ENCODE assay signal across 26 cellular contexts in genomic region chr18:63447066-63447465, GRCh38. TPM values are rescaled to one million over a fixed set of nuclear protein-coding genes. Genes with fewer than 3 reads are reported as not detected.
"Had no signal": no experiment of that assay in that cellular context is flagged by ENCODE, and none has a peak within 500 bp of the region (broad histone marks: within the 10 kb centered on the region; RNA-seq: fewer than 3 reads in every experiment).

No MANE protein-coding gene starts in this region.

- H3K36me3 Mint-ChIP-seq: IgD-negative memory B cell had no signal

- H3K27me3 Mint-ChIP-seq: IgD-negative memory B cell had no signal

- ATAC-seq: PC-3 had no signal

- H3K9me3 ChIP-seq: Peyer's patch, SJSA1 had no signal

- H3K36me3 ChIP-seq: Peyer's patch, SJSA1 had no signal

- DNase-seq: Kasumi-1; NCI-H1092; NCI-H1105 treated with DMSO at 0.1 percent for 48 hours; NCI-H1417 treated with DMSO at 0.1 percent for 48 hours; NCI-H146; NCI-H1694 treated with DMSO at 0.1 percent for 48 hours; NCI-H1930; NCI-H2081; NCI-H2107; NCI-H2227 treated with DMSO at 0.1 percent for 48 hours; NCI-H524; NCI-H526 treated with DMSO at 0.1 percent for 48 hours; NCI-H748 treated with DMSO at 0.1 percent for 48 hours; NK-92 treated with Interleukin-12 subunit alpha and Interleukin-12 subunit beta, amount 100 ng/mL, for 24 hours; PC-3; Right ventricle myocardium superior; SIG-M5 had no signal

- H3K4me1 ChIP-seq: SJSA1 had no signal

- H3K4me3 Mint-ChIP-seq: IgD-negative memory B cell had no signal

- H3K27ac ChIP-seq: KMS-11, SJSA1, SK-N-MC had no signal

- H3K4me2 ChIP-seq: KMS-11 had no signal

- H3K27me3 ChIP-seq: Peyer's patch, SJSA1 had no signal

- H3K4me3 ChIP-seq: K562, Peyer's patch, SJSA1, SK-N-MC had no signal

RNA-seq across cellular contexts. Expression of gene SERPINB5, which starts 29.7 kb away (rescaled TPM):
- total RNA-seq: M059J, OCI-LY7, Right ventricle myocardium superior, RPMI7951, SJSA1 had no signal
